In genomic region chr6:34004706-34005105, GRCh38 we compare ENCODE assay signal across 16 cellular contexts.
DNase-seq lines count a peak whose midpoint lies in the region.
"Had no signal": no experiment of that assay in that cellular context is flagged by ENCODE, and none has a peak within 500 bp of the region (broad histone marks: within the 10 kb centered on the region; RNA-seq: fewer than 3 reads in every experiment).

No MANE protein-coding gene starts in this region.

- intact Hi-C loops in posterior vena cava (cut with DNase I) = loop anchor here in 1 of 2 donors (5.0 kb wide), 1 partner anchor 1278 kb away; no protein-coding TSS in a partner anchor

- DNase-seq in COLO668 (lab: John Stamatoyannopoulos, UW; ENCODE audit: unreplicated experiment) = peak; percentile 21
- DNase-seq in NCI-H2029 treated with DMSO at 0.1 percent for 48 hours (lab: John Stamatoyannopoulos, UW) = peak; percentile 34
- peak; percentile 82 for DNase-seq in NCI-H69 (lab: John Stamatoyannopoulos, UW)
- DNase-seq in posterior vena cava (ENCODE audit: low spot score) = peak; percentile 26
- no peak for DNase-seq in DMS114 treated with DMSO at 0.1 percent for 48 hours (lab: John Stamatoyannopoulos, UW; ENCODE audit: unreplicated experiment)
- no peak for DNase-seq in COR-L47 (lab: John Stamatoyannopoulos, UW)
- no peak for DNase-seq in superior temporal gyrus (ENCODE audit: extremely low spot score)
- DNase-seq: BE2C, EL, IMR-90, NCI-H1105, NCI-H146, NCI-H446 treated with DMSO at 0.1 percent for 48 hours, PC-3, RPMI8226, SHP77 had no signal

Comparison
In these comparisons a context has a peak if more than half of its experiments do, and no peak if none do; other contexts are left out.
1. DNase-seq: peak in COLO668 (single experiment), NCI-H2029 treated with DMSO at 0.1 percent for 48 hours (single experiment), NCI-H69 (single experiment) and posterior vena cava (single experiment); none in DMS114 treated with DMSO at 0.1 percent for 48 hours (single experiment), COR-L47 (single experiment) and superior temporal gyrus (single experiment).